29 cellular contexts compared by ENCODE assay signal in the genomic region with DNA sequence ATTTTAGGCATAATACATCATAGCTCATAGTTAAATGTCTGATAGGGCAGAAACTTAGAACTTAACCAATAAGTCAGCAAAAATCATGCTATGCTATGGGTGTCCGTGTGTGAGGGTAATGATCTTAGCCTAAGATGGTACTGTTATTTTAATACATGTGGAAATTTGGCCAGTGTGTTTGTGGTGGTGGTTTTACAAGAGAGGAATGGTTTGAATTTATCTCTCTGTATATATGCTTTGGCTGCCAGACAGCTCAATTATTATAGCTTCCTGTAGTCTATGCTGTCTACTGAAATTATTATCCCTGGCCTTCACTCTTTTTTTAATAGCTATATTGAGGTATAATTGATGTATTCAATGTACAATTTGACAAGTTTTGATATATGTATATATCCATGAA.
"Had no signal": no experiment of that assay in that cellular context is flagged by ENCODE, and none has a peak within 500 bp of the region (broad histone marks: within the 10 kb centered on the region; RNA-seq: fewer than 3 reads in every experiment).

No MANE protein-coding gene starts in this region.

- H3K36me3 Mint-ChIP-seq: naive thymus-derived CD8-positive, alpha-beta T cell; stimulated activated memory B cell treated with anti-CD40 and anti-IgM and Interleukin-4, amounts not matched to agents 10 μg/mL and 1 μg/mL and 100 μg/mL, for 72 hours had no signal

- H3K27ac Mint-ChIP-seq: naive thymus-derived CD8-positive, alpha-beta T cell; nephron progenitor cell; stimulated activated memory B cell treated with anti-CD40 and anti-IgM and Interleukin-4, amounts not matched to agents 10 μg/mL and 1 μg/mL and 100 μg/mL, for 72 hours; stimulated activated naive CD8-positive, alpha-beta T cell treated with anti-CD3 and anti-CD28 coated beads, Interleukin-15, Interleukin-2, amounts not matched to agents 100 ng/mL and 50 ng/mL, for 24 hours had no signal

- H3K4me1 Mint-ChIP-seq: nephron progenitor cell; stimulated activated memory B cell treated with anti-CD40 and anti-IgM and Interleukin-4, amounts not matched to agents 10 μg/mL and 1 μg/mL and 100 μg/mL, for 72 hours had no signal

- H3K36me3 ChIP-seq: esophagus muscularis mucosa, heart right ventricle, left lung, ovary, spleen, thoracic aorta, tibial nerve, upper lobe of left lung had no signal

- ATAC-seq: heart right ventricle; left cardiac atrium; left lung; naive thymus-derived CD8-positive, alpha-beta T cell; psoas muscle; right cardiac atrium; stimulated activated memory B cell treated with anti-CD40 and anti-IgM and Interleukin-4, amounts not matched to agents 10 μg/mL and 1 μg/mL and 100 μg/mL, for 72 hours had no signal

- H3K9me3 ChIP-seq: esophagus muscularis mucosa, heart right ventricle, left lung, ovary, psoas muscle, spleen, thoracic aorta, tibial nerve, upper lobe of left lung had no signal

- H3K27me3 ChIP-seq: esophagus muscularis mucosa, heart right ventricle, left lung, ovary, spleen, tibial nerve, upper lobe of left lung had no signal

- H3K9me3 Mint-ChIP-seq: naive thymus-derived CD8-positive, alpha-beta T cell; nephron progenitor cell; stimulated activated memory B cell treated with anti-CD40 and anti-IgM and Interleukin-4, amounts not matched to agents 10 μg/mL and 1 μg/mL and 100 μg/mL, for 72 hours; stimulated activated naive CD8-positive, alpha-beta T cell treated with anti-CD3 and anti-CD28 coated beads, Interleukin-15, Interleukin-2, amounts not matched to agents 100 ng/mL and 50 ng/mL, for 24 hours had no signal

- H3K4me3 Mint-ChIP-seq: naive thymus-derived CD8-positive, alpha-beta T cell; nephron progenitor cell; stimulated activated memory B cell treated with anti-CD40 and anti-IgM and Interleukin-4, amounts not matched to agents 10 μg/mL and 1 μg/mL and 100 μg/mL, for 72 hours; stimulated activated naive CD8-positive, alpha-beta T cell treated with anti-CD3 and anti-CD28 coated beads, Interleukin-15, Interleukin-2, amounts not matched to agents 100 ng/mL and 50 ng/mL, for 24 hours had no signal

- H3K4me3 ChIP-seq: coronary artery, esophagus muscularis mucosa, heart right ventricle, left lung, ovary, psoas muscle, skin epidermis, spleen, thoracic aorta, tibial nerve, upper lobe of left lung had no signal

- H3K27me3 Mint-ChIP-seq: naive thymus-derived CD8-positive, alpha-beta T cell; stimulated activated memory B cell treated with anti-CD40 and anti-IgM and Interleukin-4, amounts not matched to agents 10 μg/mL and 1 μg/mL and 100 μg/mL, for 72 hours had no signal

- H3K4me1 ChIP-seq: left lung, psoas muscle, spleen, tibial nerve, upper lobe of left lung had no signal

- H3K27ac ChIP-seq: coronary artery, esophagus muscularis mucosa, heart right ventricle, left lung, ovary, psoas muscle, skin epidermis, spleen, thoracic aorta, tibial nerve, upper lobe of left lung had no signal

- DNase-seq: dermis blood vessel endothelial cell; effector memory CD4-positive, alpha-beta T cell; foreskin melanocyte; glutamatergic neuron; heart right ventricle; hippocampal formation; left cardiac atrium; left lung; mesenchymal stem cell; naive thymus-derived CD8-positive, alpha-beta T cell; nephron progenitor cell; nucleus accumbens; ovary; posterior cingulate gyrus; psoas muscle; right cardiac atrium; spleen; stimulated activated CD4-positive, alpha-beta T cell treated with anti-CD3 and anti-CD28 coated beads, Interleukin-4, amount 100 ng/mL, for 4 hours; upper lobe of left lung had no signal

- FAIRE-seq: endothelial cell of umbilical vein, islet of Langerhans, urothelium cell line had no signal
